ENCODE assay signal across 30 cellular contexts in genomic region chr15:76894174-76894573, GRCh38.
"Had no signal": no experiment of that assay in that cellular context is flagged by ENCODE, and none has a peak within 500 bp of the region (broad histone marks: within the 10 kb centered on the region; RNA-seq: fewer than 3 reads in every experiment).

No MANE protein-coding gene starts in this region.

- H3K4me1 Mint-ChIP-seq: nephron progenitor cell, neural progenitor cell had no signal

- H3K36me3 ChIP-seq: left lung, lower lobe of right lung, neural progenitor cell, neutrophil, thyroid gland, transverse colon, upper lobe of right lung had no signal

- H3K9me3 Mint-ChIP-seq: natural killer cell had no signal

- H3K4me1 ChIP-seq: neural progenitor cell, parathyroid adenoma, testis, thyroid gland, transverse colon, upper lobe of right lung had no signal

- H3K27ac ChIP-seq: left lung, lower lobe of right lung, neural progenitor cell, neutrophil, parathyroid adenoma, psoas muscle, skin epidermis, stomach, testis, thyroid gland, transverse colon, upper lobe of right lung had no signal

- H3K9me3 ChIP-seq: left lung, lower lobe of right lung, neutrophil, psoas muscle, stomach, testis, thyroid gland, transverse colon, upper lobe of right lung had no signal

- H3K9ac ChIP-seq: neural progenitor cell, parathyroid adenoma had no signal

- H3K4me2 ChIP-seq: neural progenitor cell had no signal

- H3K27ac Mint-ChIP-seq: immature natural killer cell; natural killer cell; nephron progenitor cell; neural progenitor cell; stimulated activated naive B cell treated with anti-CD40 and anti-IgM and Interleukin-4, amounts not matched to agents 10 μg/mL and 1 μg/mL and 100 μg/mL, for 72 hours had no signal

- H2AFZ ChIP-seq: neural progenitor cell, parathyroid adenoma had no signal

- H3K36me3 Mint-ChIP-seq: natural killer cell had no signal

- H3K4me3 ChIP-seq: left lung, lower lobe of right lung, neural progenitor cell, psoas muscle, skin epidermis, stomach, testis, thyroid gland, transverse colon, upper lobe of right lung had no signal

- H3K4me3 Mint-ChIP-seq: immature natural killer cell; natural killer cell; nephron progenitor cell; neural progenitor cell; stimulated activated naive B cell treated with anti-CD40 and anti-IgM and Interleukin-4, amounts not matched to agents 10 μg/mL and 1 μg/mL and 100 μg/mL, for 72 hours had no signal

- DNase-seq: hypothalamus; immature natural killer cell; kidney; left colon; left lung; lower lobe of right lung; mammary epithelial cell; mesenchymal stem cell; natural killer cell; nephron progenitor cell; occipital lobe; psoas muscle; stimulated activated CD4-positive, alpha-beta T cell treated with anti-CD3 and anti-CD28 coated beads, Interleukin-12 subunit alpha, Interleukin-12 subunit beta, amount 100 ng/mL, for 4 hours; stimulated activated CD4-positive, alpha-beta T cell treated with anti-CD3 and anti-CD28 coated beads, Interleukin-15, amount 100 ng/mL, for 24 hours; stimulated activated CD4-positive, alpha-beta T cell treated with anti-CD3 and anti-CD28 coated beads, Interleukin-2, amount 100 ng/mL, for 24 hours; stimulated activated CD4-positive, alpha-beta T cell treated with anti-CD3 and anti-CD28 coated beads, Interleukin-4, amount 100 ng/mL, for 1 hour; stimulated activated naive B cell treated with anti-CD40 and anti-IgM and Interleukin-4, amounts not matched to agents 10 μg/mL and 1 μg/mL and 100 μg/mL, for 72 hours; stimulated activated naive CD8-positive, alpha-beta T cell treated with anti-CD3 and anti-CD28 coated beads, Interleukin-15, Interleukin-2, amounts not matched to agents 100 U/mL and 50 U/mL, for 24 hours; stomach; testis; thyroid gland; transverse colon; upper lobe of right lung had no signal

- FAIRE-seq: islet of Langerhans, kidney, urothelium cell line had no signal

- H3K27me3 Mint-ChIP-seq: stimulated activated naive B cell treated with anti-CD40 and anti-IgM and Interleukin-4, amounts not matched to agents 10 μg/mL and 1 μg/mL and 100 μg/mL, for 72 hours had no signal

- H3K27me3 ChIP-seq: left lung, neural progenitor cell, neutrophil, stomach, testis, thyroid gland, transverse colon, upper lobe of right lung had no signal

- ATAC-seq: left colon; left lung; lower lobe of right lung; natural killer cell; psoas muscle; sciatic nerve; stimulated activated naive B cell treated with anti-CD40 and anti-IgM and Interleukin-4, amounts not matched to agents 10 μg/mL and 1 μg/mL and 100 μg/mL, for 72 hours; stimulated activated naive CD8-positive, alpha-beta T cell treated with anti-CD3 and anti-CD28 coated beads, Interleukin-15, Interleukin-2, amounts not matched to agents 100 U/mL and 50 U/mL, for 24 hours; upper lobe of right lung had no signal
